Comparison of ENCODE assay signal across 25 cellular contexts in genomic region chr14:93475471-93475870, GRCh38. TPM values are rescaled to one million over a fixed set of nuclear protein-coding genes. Genes with fewer than 3 reads are reported as not detected.
DNase-seq lines count a peak whose midpoint lies in the region; ATAC-seq, FAIRE-seq and TF ChIP-seq lines count a peak whose summit lies in the region.
"Had no signal": no experiment of that assay in that cellular context is flagged by ENCODE, and none has a peak within 500 bp of the region (broad histone marks: within the 10 kb centered on the region; RNA-seq: fewer than 3 reads in every experiment).

No MANE protein-coding gene starts in this region.

- H3K4me1 ChIP-seq in Loucy (ENCODE audit: insufficient read depth, low read length, poor library complexity, severe bottlenecking), result peaks cover 17% of the 10 kb centered on the region
- H3K4me1 ChIP-seq in OCI-LY7 (ENCODE audit: insufficient read depth, low read length, poor library complexity, severe bottlenecking), result peaks cover 10% of the 10 kb centered on the region
- H3K4me1 ChIP-seq in endodermal cell (ENCODE audit: control insufficient read depth, insufficient read depth, low read length), result no peaks in the 10 kb centered on the region
- H3K4me1 ChIP-seq: A549, Caco-2 had no signal

- CTCF ChIA-PET in OCI-LY7 (lab: Charles Lee; ENCODE audit: unreplicated experiment), result no interaction called here
- CTCF ChIA-PET in WTC11 (lab: Charles Lee), result no interaction called here

- H3K27ac ChIP-seq in OCI-LY7 (ENCODE audit: low read depth, low read length, poor library complexity, severe bottlenecking), result peak overlapping the region; percentile 55
- no peak overlapping the region for H3K27ac ChIP-seq in endodermal cell (ENCODE audit: low read depth, low read length)
- H3K27ac ChIP-seq: 22Rv1; A549; BLaER1 treated with 17β-estradiol and CSF1 and Interleukin-3, amounts not matched to agents 10 nM and 100 nM; C4-2B had no signal

- DNase-seq in D721Med (ENCODE audit: insufficient read length, low spot score), result no peak
- DNase-seq in OCI-LY7 (ENCODE audit: low spot score), result peak; percentile 13
- no peak for DNase-seq in WTC11 (ENCODE audit: low spot score)
- no peak for DNase-seq in frontal cortex (ENCODE audit: low spot score in 2 of 2)
- DNase-seq in activated T-cell treated with anti-CD3 and anti-CD28 coated beads, Interleukin-2, amount 50 U/mL, for 1 hour, result no peak
- DNase-seq in DMS114 treated with DMSO at 0.1 percent for 48 hours (lab: John Stamatoyannopoulos, UW; ENCODE audit: unreplicated experiment), result no peak
- DNase-seq in endodermal cell, result no peak
- DNase-seq: AML-193; Caco-2; Calu3; CD4-positive, alpha-beta T cell; CD8-positive, alpha-beta T cell; DMS 273 treated with DMSO at 0.1 percent for 48 hours; DMS79 treated with DMSO at 0.1 percent for 48 hours; GF-D8 had no signal

- H4K20me1 ChIP-seq in Loucy (ENCODE audit: insufficient read depth, low read length, poor library complexity, severe bottlenecking) (no peaks in the 10 kb centered on the region), OCI-LY7 (ENCODE audit: insufficient read depth, low read length) (no peaks in the 10 kb centered on the region)
- H4K20me1 ChIP-seq: BLaER1 treated with 17β-estradiol and CSF1 and Interleukin-3, amounts not matched to agents 10 nM and 100 nM had no signal

- no peak overlapping the region for H3K4me3 ChIP-seq in Loucy (ENCODE audit: low read length, poor library complexity, severe bottlenecking)
- H3K4me3 ChIP-seq in OCI-LY7 (ENCODE audit: low read depth, low read length, poor library complexity, severe bottlenecking), result no peak overlapping the region
- no peak overlapping the region for H3K4me3 ChIP-seq in endodermal cell (ENCODE audit: low read length)
- H3K4me3 ChIP-seq: A549; BLaER1 treated with 17β-estradiol and CSF1 and Interleukin-3, amounts not matched to agents 10 nM and 100 nM had no signal

- BruUV-seq in OCI-LY7 (replicated peaks; lab: Mats Ljungman, UMichigan), result no TSS peak

- H3K4me2 ChIP-seq in Loucy (ENCODE audit: low read depth, low read length, poor library complexity, severe bottlenecking) (no peak overlapping the region), OCI-LY7 (ENCODE audit: low read length) (0 out of 2 replicates have a peak overlapping the region, but pooled peaks have one; percentile 25)
- H3K4me2 ChIP-seq: A549; BLaER1 treated with 17β-estradiol and CSF1 and Interleukin-3, amounts not matched to agents 10 nM and 100 nM had no signal

- H3K4me1 Mint-ChIP-seq in WTC11 (peaks cover 21% of the 10 kb centered on the region), endodermal cell (peaks cover 11% of the 10 kb centered on the region)
- H3K4me1 Mint-ChIP-seq: B cell had no signal

- POLR2A ChIA-PET in OCI-LY7 (lab: Charles Lee), result no interaction called here
- POLR2A ChIA-PET in WTC11 (lab: Charles Lee), result no interaction called here

- H3K36me3 Mint-ChIP-seq in WTC11, result no peaks in the 10 kb centered on the region
- no peaks in the 10 kb centered on the region for H3K36me3 Mint-ChIP-seq in endodermal cell (ENCODE audit: low read depth)
- H3K36me3 Mint-ChIP-seq: CD8-positive, alpha-beta T cell had no signal

- H3K4me3 Mint-ChIP-seq in WTC11, result no peak overlapping the region
- no peak overlapping the region for H3K4me3 Mint-ChIP-seq in endodermal cell
- H3K4me3 Mint-ChIP-seq: B cell; CD4-positive, alpha-beta T cell; CD8-positive, alpha-beta T cell had no signal

- H3K27me3 ChIP-seq in Loucy (ENCODE audit: insufficient read depth, low read length, poor library complexity, severe bottlenecking), result no peaks in the 10 kb centered on the region
- H3K27me3 ChIP-seq in endodermal cell (ENCODE audit: control insufficient read depth, insufficient read depth, low read length, poor library complexity, severe bottlenecking), result no peaks in the 10 kb centered on the region
- H3K27me3 ChIP-seq: BLaER1 treated with 17β-estradiol and CSF1 and Interleukin-3, amounts not matched to agents 10 nM and 100 nM had no signal

- H2AFZ ChIP-seq in Loucy (ENCODE audit: low read length) (no peak overlapping the region), OCI-LY7 (ENCODE audit: low read length) (peak overlapping the region; percentile 58; the same call in 1 of the 2 replicates)

- peaks cover 14% of the 10 kb centered on the region; the same call in 1 of the 2 replicates for H3K36me3 ChIP-seq in Loucy (ENCODE audit: insufficient read depth, low read length)
- H3K36me3 ChIP-seq in OCI-LY7 (ENCODE audit: insufficient read depth, low read length), result no peaks in the 10 kb centered on the region
- no peaks in the 10 kb centered on the region for H3K36me3 ChIP-seq in endodermal cell (ENCODE audit: control insufficient read depth, insufficient read depth, low read length)
- H3K36me3 ChIP-seq: BLaER1 treated with 17β-estradiol and CSF1 and Interleukin-3, amounts not matched to agents 10 nM and 100 nM had no signal

- H3K9ac ChIP-seq in Loucy (ENCODE audit: low read depth, low read length, poor library complexity, severe bottlenecking) (peak overlapping the region; percentile 19), endodermal cell (ENCODE audit: extremely low read depth, low read length, poor library complexity, severe bottlenecking) (no peak overlapping the region)
- H3K9ac ChIP-seq: BLaER1 treated with 17β-estradiol and CSF1 and Interleukin-3, amounts not matched to agents 10 nM and 100 nM had no signal

- no peaks in the 10 kb centered on the region for H3F3A ChIP-seq in Loucy (ENCODE audit: low read depth)

- WGBS in endodermal cell (ENCODE audit: insufficient coverage in 1 of 2, insufficient read length in 1 of 2), 2 experiments, result 80 to 88% methylated on average over 3 to 6 of the region's 6 CpGs

- H3K27me3 Mint-ChIP-seq in WTC11 (ENCODE audit: low read depth), result no peaks in the 10 kb centered on the region
- no peaks in the 10 kb centered on the region for H3K27me3 Mint-ChIP-seq in endodermal cell (ENCODE audit: insufficient read depth)

- H3K9me3 ChIP-seq in Loucy (ENCODE audit: insufficient read depth, low read depth, low read length) (no peaks in the 10 kb centered on the region), OCI-LY7 (ENCODE audit: low read length) (no peaks in the 10 kb centered on the region), endodermal cell (ENCODE audit: control insufficient read depth, low read length) (no peaks in the 10 kb centered on the region)
- H3K9me3 ChIP-seq: A549; BLaER1 treated with 17β-estradiol and CSF1 and Interleukin-3, amounts not matched to agents 10 nM and 100 nM; Caco-2 had no signal

- H3K9me3 Mint-ChIP-seq in WTC11 (no peaks in the 10 kb centered on the region), endodermal cell (no peaks in the 10 kb centered on the region)
- H3K9me3 Mint-ChIP-seq: CD4-positive, alpha-beta T cell; CD8-positive, alpha-beta T cell had no signal

- peak; percentile 64; the same call in 1 of the 2 replicates for ATAC-seq in WTC11
- ATAC-seq: A549; CD8-positive, alpha-beta T cell had no signal

- no peak for TF ChIP-seq CTCF in D721Med (IDR thresholded peaks at IDR 0.05; ENCODE audit: insufficient read depth, missing control alignments)
- no peak for TF ChIP-seq CTCF in Loucy (conservative IDR thresholded peaks at IDR 0.05; ENCODE audit: low read length)
- no peak for TF ChIP-seq CTCF in OCI-LY7 (conservative IDR thresholded peaks at IDR 0.05; ENCODE audit: low read length)
- TF ChIP-seq CTCF in WTC11 (IDR thresholded peaks at IDR 0.05), result no peak
- no peak for TF ChIP-seq CTCF in endodermal cell (conservative IDR thresholded peaks at IDR 0.05)

- FAIRE-seq in D721Med (lab: Jason Lieb, UNC) (peak; percentile 21), frontal cortex (lab: Jason Lieb, UNC) (no peak)
- FAIRE-seq: A549, G401.6, GM12891, GM19239 had no signal

- H3K27ac Mint-ChIP-seq in WTC11 (no peak overlapping the region; the same call in 1 of the 2 replicates), endodermal cell (no peak overlapping the region)
- H3K27ac Mint-ChIP-seq: B cell; CD4-positive, alpha-beta T cell; CD8-positive, alpha-beta T cell had no signal

- no peaks in the 10 kb centered on the region for H3K79me2 ChIP-seq in Loucy (ENCODE audit: insufficient read depth, low read length)
- H3K79me2 ChIP-seq in OCI-LY7 (ENCODE audit: insufficient read depth, low read depth, low read length), result no peaks in the 10 kb centered on the region

- intact Hi-C loops in OCI-LY7 (cut with micrococcal nuclease; ENCODE audit: unreplicated experiment), result no loop called here

- no peaks in the 10 kb centered on the region for H3K9me2 ChIP-seq in Loucy (replicated peaks; ENCODE audit: low read depth, low read length)
- H3K9me2 ChIP-seq in OCI-LY7 (ENCODE audit: insufficient read depth, low read length), result no peaks in the 10 kb centered on the region; the same call in 1 of the 2 replicates

TF ChIP-seq in WTC11, 78 proteins besides CTCF, POLR2A, EP300 and RAD21:
- TF ChIP-seq TEAD1 (CRISPR knock-in tag; IDR thresholded peaks at IDR 0.05) (no peak), CREM (CRISPR knock-in tag; IDR thresholded peaks at IDR 0.05) (no peak), ZNF425 (CRISPR knock-in tag; conservative IDR thresholded peaks at IDR 0.05) (no peak)

RNA-seq across cellular contexts. Expression of gene UNC79, which starts 44.7 kb away (rescaled TPM):
- total RNA-seq in OCI-LY7 (2014; rRNA removed; shearing (Covaris generic)), result 0.08 and 0.19 TPM in 2 replicates
- total RNA-seq in OCI-LY7 (2022), result 0.09 and 0.17 TPM in 2 replicates
- total RNA-seq in WTC11 (2021), result 2.1 to 2.4 TPM (median 2.3 TPM) in 3 replicates
- total RNA-seq in frontal cortex, result 43.6 TPM
- 10 to 100 TPM in 1 of 2 donors, 1 to 10 TPM in 1; 6.0 to 14.4 TPM for total RNA-seq in endodermal cell
- polyA plus RNA-seq in endodermal cell (2013, experiment 1 of 2), result 3.0 TPM
- 3.1 TPM for polyA plus RNA-seq in endodermal cell (2013, experiment 2 of 2)
- total RNA-seq: A172; Calu3; CD4-positive, alpha-beta T cell; CD8-positive, alpha-beta T cell had no signal
